Comparison of ENCODE assay signal across 9 cellular contexts in the genomic region with DNA sequence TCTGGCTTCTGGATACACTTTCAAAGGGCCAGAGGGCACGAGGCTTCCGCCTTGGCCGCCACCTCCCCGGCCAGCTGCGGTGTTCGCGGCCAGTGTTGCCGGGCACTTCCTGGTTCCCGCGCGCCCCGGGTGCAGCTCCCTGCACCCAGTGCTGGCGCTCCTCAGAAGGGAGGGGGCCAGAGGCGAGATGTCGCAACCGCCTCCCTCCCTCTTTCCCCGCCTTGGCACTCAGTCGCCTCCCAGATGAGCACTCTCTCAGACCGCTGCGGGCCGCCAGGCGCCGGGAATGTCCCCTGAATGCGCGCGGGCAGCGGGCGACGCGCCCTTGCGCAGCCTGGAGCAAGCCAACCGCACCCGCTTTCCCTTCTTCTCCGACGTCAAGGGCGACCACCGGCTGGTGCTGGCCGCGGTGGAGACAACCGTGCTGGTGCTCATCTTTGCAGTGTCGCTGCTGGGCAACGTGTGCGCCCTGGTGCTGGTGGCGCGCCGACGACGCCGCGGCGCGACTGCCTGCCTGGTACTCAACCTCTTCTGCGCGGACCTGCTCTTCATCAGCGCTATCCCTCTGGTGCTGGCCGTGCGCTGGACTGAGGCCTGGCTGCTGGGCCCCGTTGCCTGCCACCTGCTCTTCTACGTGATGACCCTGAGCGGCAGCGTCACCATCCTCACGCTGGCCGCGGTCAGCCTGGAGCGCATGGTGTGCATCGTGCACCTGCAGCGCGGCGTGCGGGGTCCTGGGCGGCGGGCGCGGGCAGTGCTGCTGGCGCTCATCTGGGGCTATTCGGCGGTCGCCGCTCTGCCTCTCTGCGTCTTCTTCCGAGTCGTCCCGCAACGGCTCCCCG. TPM values are rescaled to one million over a fixed set of nuclear protein-coding genes. Genes with fewer than 3 reads are reported as not detected.
DNase-seq lines count a peak whose midpoint lies in the region; ATAC-seq and TF ChIP-seq lines count a peak whose summit lies in the region.
"Had no signal": no experiment of that assay in that cellular context is flagged by ENCODE, and none has a peak within 500 bp of the region (broad histone marks: within the 10 kb centered on the region; RNA-seq: fewer than 3 reads in every experiment).

A gene (plus strand): TSS at position 231 of the 842 bp plus-strand sequence. CDS start 56 bp downstream, at position 287.

- TF ChIP-seq EP300 in sigmoid colon (IDR thresholded peaks at IDR 0.05), result no peak

- 2 to 3% methylated on average over 85 of the region's 85 CpGs for WGBS in sigmoid colon, 2 donors

- no peaks in the 10 kb centered on the region for H3K36me3 Mint-ChIP-seq in activated naive CD8-positive, alpha-beta T cell treated with anti-CD3 and anti-CD28 coated beads for 36 hours
- H3K36me3 Mint-ChIP-seq: memory B cell had no signal

- H3K36me3 ChIP-seq in sigmoid colon, result no peaks in the 10 kb centered on the region
- no peaks in the 10 kb centered on the region for H3K36me3 ChIP-seq in WERI-Rb-1

- H3K27me3 ChIP-seq in HL-60 (ENCODE audit: insufficient read depth, poor library complexity, severe bottlenecking), result no peaks in the 10 kb centered on the region
- H3K27me3 ChIP-seq in sigmoid colon, result peaks cover 14 to 50% (median 16%) of the 10 kb centered on the region in 3 donors
- H3K27me3 ChIP-seq in WERI-Rb-1 (ENCODE audit: insufficient read depth, low read depth, severe bottlenecking), result no peaks in the 10 kb centered on the region

- DNase-seq in HL-60 (ENCODE audit: low read depth in 1 of 2, low spot score in 1 of 2) (peak; percentile 80 to 83), SW480 (ENCODE audit: low spot score) (peak; percentile 27), sigmoid colon (peak; percentile 60), WERI-Rb-1 (no peak)
- DNase-seq in activated naive CD8-positive, alpha-beta T cell treated with anti-CD3 and anti-CD28 coated beads for 36 hours, result no peak
- no peak for DNase-seq in activated naive CD4-positive, alpha-beta T cell treated with Interleukin-2 at 50 U/mL for 16 hours

- H3K9me3 ChIP-seq in sigmoid colon (no peaks in the 10 kb centered on the region), WERI-Rb-1 (ENCODE audit: severe bottlenecking) (no peaks in the 10 kb centered on the region)

- H3K9me3 Mint-ChIP-seq in activated naive CD8-positive, alpha-beta T cell treated with anti-CD3 and anti-CD28 coated beads for 36 hours, result no peaks in the 10 kb centered on the region
- H3K9me3 Mint-ChIP-seq: memory B cell had no signal

- no peak for TF ChIP-seq CTCF in HL-60 (IDR thresholded peaks at IDR 0.05; ENCODE audit: insufficient read depth, low read length)
- TF ChIP-seq CTCF in sigmoid colon (IDR thresholded peaks at IDR 0.05), result no peak
- TF ChIP-seq CTCF in WERI-Rb-1 (IDR thresholded peaks at IDR 0.05; ENCODE audit: low read depth, low read length), result no peak

- peaks cover 0 to 11% (median 9%) of the 10 kb centered on the region in 4 donors for H3K4me1 ChIP-seq in sigmoid colon

- peaks cover 6% of the 10 kb centered on the region for H3K4me1 Mint-ChIP-seq in activated naive CD8-positive, alpha-beta T cell treated with anti-CD3 and anti-CD28 coated beads for 36 hours

- no peak within 1 kb of the TSS for H3K27ac Mint-ChIP-seq in activated naive CD8-positive, alpha-beta T cell treated with anti-CD3 and anti-CD28 coated beads for 36 hours
- H3K27ac Mint-ChIP-seq: memory B cell had no signal

- peaks cover 55% of the 10 kb centered on the region for H3K27me3 Mint-ChIP-seq in activated naive CD8-positive, alpha-beta T cell treated with anti-CD3 and anti-CD28 coated beads for 36 hours

- intact Hi-C loops in sigmoid colon (cut with DNase I), result no loop called here

- H3K27ac ChIP-seq in HL-60 (replicated peaks) (peak within 1 kb of the TSS; percentile 20), sigmoid colon (no peak within 1 kb of the TSS), WERI-Rb-1 (no peak within 1 kb of the TSS)

- H3K4me3 ChIP-seq in HL-60 (replicated peaks; ENCODE audit: insufficient read depth, low read length), result peak within 1 kb of the TSS; percentile 51
- H3K4me3 ChIP-seq in iPS-11a (ENCODE audit: low read depth, low read length), result peak within 1 kb of the TSS; percentile 36
- H3K4me3 ChIP-seq in sigmoid colon, result peak within 1 kb of the TSS in 3 of 4 donors; percentile 14 to 29 (median 23)
- H3K4me3 ChIP-seq in WERI-Rb-1 (ENCODE audit: low read depth, low read length), result no peak within 1 kb of the TSS

- H3K4me3 Mint-ChIP-seq in activated naive CD8-positive, alpha-beta T cell treated with anti-CD3 and anti-CD28 coated beads for 36 hours, result no peak within 1 kb of the TSS
- H3K4me3 Mint-ChIP-seq: memory B cell had no signal

- TF ChIP-seq POLR2A in sigmoid colon (IDR thresholded peaks at IDR 0.05), result no peak

- ATAC-seq in HG03469 (IDR thresholded peaks at IDR 0.05; ENCODE audit: unreplicated experiment), result no peak

RNA-seq across cellular contexts. Expression of the gene that starts here (rescaled TPM):
- total RNA-seq in sigmoid colon, result under 1 TPM in 3 of 4 donors, not detected in 1; 0.36 to 0.99 (median 0.55) TPM
- polyA plus RNA-seq in sigmoid colon, result 10 to 100 TPM in 1 of 3 donors, 1 to 10 TPM in 2; 5.5 to 17.9 (median 8.4) TPM
- total RNA-seq in activated naive CD8-positive, alpha-beta T cell treated with anti-CD3 and anti-CD28 coated beads for 36 hours, result not detected

Comparison
In these comparisons a context has a peak if more than half of its experiments do, and no peak if none do; other contexts are left out.
1. DNase-seq: peak in HL-60 (2 of 2), SW480 (single experiment) and sigmoid colon (single experiment); none in activated naive CD8-positive, alpha-beta T cell treated with anti-CD3 and anti-CD28 coated beads for 36 hours (single experiment), WERI-Rb-1 (single experiment) and activated naive CD4-positive, alpha-beta T cell treated with Interleukin-2 at 50 U/mL for 16 hours (single experiment).